ENCODE assay signal across 8 cellular contexts in genomic region chr12:132189378-132190011, GRCh38. TPM values are rescaled to one million over a fixed set of nuclear protein-coding genes. Genes with fewer than 3 reads are reported as not detected.
DNase-seq lines count a peak whose midpoint lies in the region; ATAC-seq, FAIRE-seq and TF ChIP-seq lines count a peak whose summit lies in the region.

No MANE protein-coding gene starts in this region.

- H3K36me3 ChIP-seq in right atrium auricular region = no peaks in the 10 kb centered on the region

- no peaks in the 10 kb centered on the region for H3K9me3 ChIP-seq in right atrium auricular region

- H3K27ac ChIP-seq in right atrium auricular region = peak overlapping the region; percentile 71 to 81

- no peaks in the 10 kb centered on the region for H3K27me3 ChIP-seq in right atrium auricular region

- DNase-seq in EL (peak; percentile 89), LNCaP clone FGC (ENCODE audit: low read depth) (peak; percentile 69), T-helper 1 cell (peak; percentile 89 to 98 (median 93)), amniotic epithelial cell (ENCODE audit: low read depth) (peak; percentile 88), right atrium auricular region (ENCODE audit: low spot score) (peak; percentile 86), pulmonary artery endothelial cell (ENCODE audit: low read depth, low spot score) (peak; percentile 8), urothelium cell line (ENCODE audit: low spot score) (peak; percentile 96)

- FAIRE-seq in urothelium cell line (lab: Jason Lieb, UNC) = peak; percentile 17

- H3K4me1 ChIP-seq in right atrium auricular region = peaks cover 0 to 17% of the 10 kb centered on the region in 2 donors

- peak overlapping the region; percentile 61 for H3K4me3 ChIP-seq in LNCaP clone FGC (ENCODE audit: low read depth, low read length)
- peak overlapping the region; percentile 39 to 64 for H3K4me3 ChIP-seq in right atrium auricular region

- TF ChIP-seq CTCF in LNCaP clone FGC (IDR thresholded peaks at IDR 0.05; ENCODE audit: control insufficient read depth, extremely low read depth, insufficient read depth) (no peak), right atrium auricular region (IDR thresholded peaks at IDR 0.05) (no peak)

- peak; percentile 88 for ATAC-seq in GM21825 (IDR thresholded peaks at IDR 0.05; ENCODE audit: unreplicated experiment)

RNA-seq across cellular contexts. Expression of gene NOC4L, which starts 45.2 kb away (rescaled TPM):
- total RNA-seq in right atrium auricular region (1 to 10 TPM; 6.9 to 9.9 TPM), pulmonary artery endothelial cell (15.2 and 22.4 TPM in 2 replicates)

RNA-seq across cellular contexts. Expression of gene DDX51, which starts 45.4 kb away (rescaled TPM):
- total RNA-seq in right atrium auricular region = 1 to 10 TPM; 6.6 to 8.0 TPM
- total RNA-seq in pulmonary artery endothelial cell = 10.0 and 11.9 TPM in 2 replicates

Comparison
In these comparisons a context has a peak if more than half of its experiments do, and no peak if none do; other contexts are left out.
1. Peak in every context shown above with its lines: DNase-seq, ATAC-seq, H3K4me3 ChIP-seq and H3K27ac ChIP-seq.
2. DNase-seq: peak in every context shown above with its lines; median percentile 96 in urothelium cell line; 93 in T-helper 1 cell; 89 in EL; 88 in amniotic epithelial cell; 86 in right atrium auricular region; 69 in LNCaP clone FGC; 8 in pulmonary artery endothelial cell.